ENCODE assay signal across 21 cellular contexts in the genomic region with DNA sequence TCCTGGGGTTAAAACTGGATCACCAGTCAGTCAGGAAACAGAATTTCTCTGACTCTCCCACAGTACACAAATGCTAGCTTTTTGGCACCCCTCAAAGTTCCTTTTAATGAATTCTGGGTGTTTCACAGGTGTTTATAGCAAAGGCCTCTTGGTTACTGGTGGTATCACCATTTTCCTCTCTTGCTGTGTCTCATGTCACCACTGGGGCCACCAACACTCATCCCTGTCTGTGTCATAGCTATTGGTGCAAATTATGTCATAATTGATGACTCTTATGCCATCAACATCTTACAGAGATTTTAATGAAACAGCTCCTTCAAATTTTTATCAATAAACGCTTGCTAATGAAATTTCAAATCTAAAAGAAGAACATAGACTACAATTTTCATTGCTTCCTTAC.
"Had no signal": no experiment of that assay in that cellular context is flagged by ENCODE, and none has a peak within 500 bp of the region (broad histone marks: within the 10 kb centered on the region; RNA-seq: fewer than 3 reads in every experiment).

No MANE protein-coding gene starts in this region.

- H3K4me3 Mint-ChIP-seq: activated T-cell treated with anti-CD3 and anti-CD28 coated beads, Interleukin-2, amount 50 U/mL, for 72 hours; brain; central memory CD8-positive, alpha-beta T cell had no signal

- FAIRE-seq: astrocyte, RCC 7860, TTC549 had no signal

- H3K27me3 Mint-ChIP-seq: brain; central memory CD8-positive, alpha-beta T cell had no signal

- H3K27me3 ChIP-seq: MG63 had no signal

- H3K4me3 ChIP-seq: MG63 had no signal

- H3K27ac ChIP-seq: VCaP had no signal

- H3K9me3 ChIP-seq: MG63 had no signal

- DNase-seq: activated CD4-positive, CD25-positive, alpha-beta regulatory T cell; activated T-cell treated with anti-CD3 and anti-CD28 coated beads, Interleukin-2, amount 50 U/mL, for 72 hours; amygdala; MG63; NCI-H1105; NCI-H1436 treated with DMSO at 0.1 percent for 48 hours; NCI-H187; NCI-H2081 treated with DMSO at 0.1 percent for 48 hours; NCI-H446; NCI-H524; PC-3; SHP77 treated with DMSO at 0.1 percent for 48 hours; T-helper 2 cell; T1000 had no signal

- H3K9me3 Mint-ChIP-seq: activated naive CD4-positive, alpha-beta T cell treated with anti-CD3 and anti-CD28 coated beads, Interleukin-2, amount 50 U/mL, for 72 hours; central memory CD8-positive, alpha-beta T cell had no signal

- H3K4me1 Mint-ChIP-seq: brain; central memory CD8-positive, alpha-beta T cell had no signal

- H3K27ac Mint-ChIP-seq: activated naive CD4-positive, alpha-beta T cell treated with anti-CD3 and anti-CD28 coated beads, Interleukin-2, amount 50 U/mL, for 72 hours; activated T-cell treated with anti-CD3 and anti-CD28 coated beads, Interleukin-2, amount 50 U/mL, for 72 hours; brain had no signal

- ATAC-seq: PC-3 had no signal

- H3K36me3 Mint-ChIP-seq: activated naive CD4-positive, alpha-beta T cell treated with anti-CD3 and anti-CD28 coated beads, Interleukin-2, amount 50 U/mL, for 72 hours; brain had no signal

- H3K36me3 ChIP-seq: MG63 had no signal
